30 cellular contexts compared by ENCODE assay signal in the genomic region with DNA sequence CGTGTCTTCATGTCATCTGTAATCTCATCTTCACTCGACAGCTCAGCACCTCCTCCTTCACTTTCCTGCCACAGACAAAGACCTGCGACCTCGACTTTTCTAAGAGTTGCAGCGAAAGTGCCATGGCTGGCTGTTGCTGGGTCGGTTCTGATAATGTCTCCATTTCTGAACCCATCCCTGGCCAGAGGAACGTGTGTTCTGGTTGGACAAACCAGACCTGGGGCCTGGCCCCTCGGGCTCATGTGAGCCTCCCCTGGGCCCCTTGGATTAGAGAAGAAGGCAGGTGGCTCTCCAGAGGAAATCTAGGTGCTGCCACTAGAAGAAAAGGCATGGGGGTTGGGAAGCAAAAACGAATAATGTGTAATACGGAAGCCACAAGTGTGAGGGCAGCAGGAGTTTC.
"Had no signal": no experiment of that assay in that cellular context is flagged by ENCODE, and none has a peak within 500 bp of the region (broad histone marks: within the 10 kb centered on the region; RNA-seq: fewer than 3 reads in every experiment).

No MANE protein-coding gene starts in this region.

- H3K36me3 Mint-ChIP-seq: activated naive CD4-positive, alpha-beta T cell treated with anti-CD3 and anti-CD28 coated beads, Interleukin-2, amount 50 U/mL, for 72 hours had no signal

- H3K4me3 Mint-ChIP-seq: activated naive CD8-positive, alpha-beta T cell treated with anti-CD3 and anti-CD28 coated beads, Interleukin-2, amount 50 U/mL, for 24 hours; activated T-cell treated with anti-CD3 and anti-CD28 coated beads, Interleukin-2, amount 50 U/mL, for 24 hours; activated T-helper 1 cell treated with anti-CD3 and anti-CD28 coated beads, Interleukin-12 subunit alpha, Interleukin-12 subunit beta, Interleukin-2, Interleukin-4 antibody, amounts not matched to agents 30 ng/mL and 10 ng/mL and 1 ng/mL, durations not matched to agents 14 hours and 24 hours and 36 hours; T-helper 2 cell treated with Interferon-gamma antibody and Interleukin-4, amounts not matched to agents 5 μg/mL and 100 μg/mL, for 36 hours had no signal

- H3K4me1 ChIP-seq: ascending aorta, SJSA1 had no signal

- H3K27me3 ChIP-seq: ascending aorta, body of pancreas, SJSA1 had no signal

- H3K27me3 Mint-ChIP-seq: activated naive CD8-positive, alpha-beta T cell treated with anti-CD3 and anti-CD28 coated beads, Interleukin-2, amount 50 U/mL, for 24 hours; activated T-cell treated with anti-CD3 and anti-CD28 coated beads, Interleukin-2, amount 50 U/mL, for 24 hours had no signal

- H3K9me3 ChIP-seq: ascending aorta, body of pancreas had no signal

- H3K4me1 Mint-ChIP-seq: activated naive CD8-positive, alpha-beta T cell treated with anti-CD3 and anti-CD28 coated beads, Interleukin-2, amount 50 U/mL, for 24 hours had no signal

- DNase-seq: activated CD4-positive, alpha-beta T cell treated with anti-CD3 and anti-CD28 coated beads for 4 hours; activated CD4-positive, alpha-beta T cell treated with anti-CD3 and anti-CD28 coated beads, Interleukin-2, amount 50 U/mL, for 48 hours; activated effector memory CD4-positive, alpha-beta T cell treated with Interleukin-2 at 50 U/mL for 16 hours; activated naive CD4-positive, alpha-beta T cell; activated naive CD8-positive, alpha-beta T cell treated with anti-CD3 and anti-CD28 coated beads, Interleukin-2, amount 50 U/mL, for 24 hours; activated T-cell treated with anti-CD3 and anti-CD28 coated beads, Interleukin-2, amount 50 U/mL, for 24 hours; amniotic stem cell; body of pancreas; IMR-90; Kasumi-1; KBM-7; NCI-H1105 treated with DMSO at 0.1 percent for 48 hours; NCI-H1436 treated with DMSO at 0.1 percent for 48 hours; NCI-H187; NCI-H2081; NCI-H510A treated with DMSO at 0.1 percent for 48 hours; NCI-H69; NK-92 treated with Interleukin-12 subunit alpha and Interleukin-12 subunit beta, amount 100 ng/mL, for 24 hours; OCI-M1; SHP77; SW 1271 had no signal

- H3K27ac Mint-ChIP-seq: activated naive CD4-positive, alpha-beta T cell treated with anti-CD3 and anti-CD28 coated beads, Interleukin-2, amount 50 U/mL, for 72 hours; activated naive CD8-positive, alpha-beta T cell treated with anti-CD3 and anti-CD28 coated beads, Interleukin-2, amount 50 U/mL, for 24 hours; activated T-cell treated with anti-CD3 and anti-CD28 coated beads, Interleukin-2, amount 50 U/mL, for 24 hours; activated T-helper 1 cell treated with anti-CD3 and anti-CD28 coated beads, Interleukin-12 subunit alpha, Interleukin-12 subunit beta, Interleukin-2, Interleukin-4 antibody, amounts not matched to agents 30 ng/mL and 10 ng/mL and 1 ng/mL, durations not matched to agents 14 hours and 24 hours and 36 hours; T-helper 2 cell treated with Interferon-gamma antibody and Interleukin-4, amounts not matched to agents 5 μg/mL and 100 μg/mL, for 36 hours had no signal

- ATAC-seq: activated CD4-positive, CD25-positive, alpha-beta regulatory T cell treated with anti-CD3 and anti-CD28 coated beads, Interleukin-2, amount 50 U/mL, for 24 hours; activated naive CD4-positive, alpha-beta T cell treated with anti-CD3 and anti-CD28 coated beads, Interleukin-2, amount 50 U/mL, for 72 hours; activated naive CD8-positive, alpha-beta T cell treated with anti-CD3 and anti-CD28 coated beads, Interleukin-2, amount 50 U/mL, for 24 hours; body of pancreas; Panc1; SK-N-SH treated with all-trans-retinoic acid at 6 μM for 48 hours had no signal

- H3K4me3 ChIP-seq: ascending aorta, body of pancreas, SJSA1 had no signal

- H3K9me3 Mint-ChIP-seq: activated naive CD4-positive, alpha-beta T cell treated with anti-CD3 and anti-CD28 coated beads, Interleukin-2, amount 50 U/mL, for 72 hours; activated naive CD8-positive, alpha-beta T cell treated with anti-CD3 and anti-CD28 coated beads, Interleukin-2, amount 50 U/mL, for 24 hours; activated T-cell treated with anti-CD3 and anti-CD28 coated beads, Interleukin-2, amount 50 U/mL, for 24 hours; activated T-helper 1 cell treated with anti-CD3 and anti-CD28 coated beads, Interleukin-12 subunit alpha, Interleukin-12 subunit beta, Interleukin-2, Interleukin-4 antibody, amounts not matched to agents 30 ng/mL and 10 ng/mL and 1 ng/mL, durations not matched to agents 14 hours and 24 hours and 36 hours; T-helper 2 cell treated with Interferon-gamma antibody and Interleukin-4, amounts not matched to agents 5 μg/mL and 100 μg/mL, for 36 hours had no signal

- H3K36me3 ChIP-seq: ascending aorta, SJSA1 had no signal

- H3K27ac ChIP-seq: ascending aorta, body of pancreas, RWPE1, SJSA1 had no signal
